Comparison of ENCODE assay signal across 1 cellular context in genomic region chr18:62663731-62664336, GRCh38.
TF ChIP-seq lines count a peak whose summit lies in the region.

No MANE protein-coding gene starts in this region.

TF ChIP-seq in HepG2, 621 proteins besides CTCF, POLR2A, EP300 and RAD21 (continued from another document):
- no peak for TF ChIP-seq ZNF574 (CRISPR knock-in tag; IDR thresholded peaks at IDR 0.05)
